In the genomic region with DNA sequence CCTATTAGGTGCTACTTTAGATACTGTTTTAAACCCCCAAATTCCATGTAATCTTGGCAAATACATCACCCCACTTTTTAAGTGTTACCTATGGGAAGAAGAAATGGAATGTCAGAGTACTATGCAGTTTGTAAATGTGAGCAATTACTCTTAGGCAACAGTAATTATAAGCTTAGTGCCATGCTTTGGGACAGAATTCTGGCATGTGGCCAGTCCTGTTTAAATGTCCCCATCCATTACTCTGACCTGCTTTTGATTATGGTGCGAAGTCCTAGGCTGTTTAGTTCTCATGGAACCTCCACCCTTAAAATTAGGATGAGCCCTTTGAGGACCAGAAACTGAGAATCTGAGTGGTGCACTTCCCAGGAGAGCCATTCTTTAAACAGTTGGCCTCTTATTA, we compare ENCODE assay signal across 1 cellular context.
TF ChIP-seq lines count a peak whose summit lies in the region.

No MANE protein-coding gene starts in this region.

TF ChIP-seq in SK-N-SH treated with all-trans-retinoic acid at 6 μM for 48 hours, 23 proteins besides CTCF, POLR2A, EP300 and RAD21 (continued from another document):
- TF ChIP-seq, protein P1, sequence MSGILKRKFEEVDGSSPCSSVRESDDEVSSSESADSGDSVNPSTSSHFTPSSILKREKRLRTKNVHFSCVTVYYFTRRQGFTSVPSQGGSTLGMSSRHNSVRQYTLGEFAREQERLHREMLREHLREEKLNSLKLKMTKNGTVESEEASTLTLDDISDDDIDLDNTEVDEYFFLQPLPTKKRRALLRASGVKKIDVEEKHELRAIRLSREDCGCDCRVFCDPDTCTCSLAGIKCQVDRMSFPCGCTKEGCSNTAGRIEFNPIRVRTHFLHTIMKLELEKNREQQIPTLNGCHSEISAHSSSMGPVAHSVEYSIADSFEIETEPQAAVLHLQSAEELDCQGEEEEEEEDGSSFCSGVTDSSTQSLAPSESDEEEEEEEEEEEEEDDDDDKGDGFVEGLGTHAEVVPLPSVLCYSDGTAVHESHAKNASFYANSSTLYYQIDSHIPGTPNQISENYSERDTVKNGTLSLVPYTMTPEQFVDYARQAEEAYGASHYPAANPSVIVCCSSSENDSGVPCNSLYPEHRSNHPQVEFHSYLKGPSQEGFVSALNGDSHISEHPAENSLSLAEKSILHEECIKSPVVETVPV (CRISPR knock-in tag; IDR thresholded peaks at IDR 0.05): no peak
TF ChIP-seq in SK-N-SH treated with all-trans-retinoic acid at 6 μM for 48 hours: peak in this region for 0.
